1 cellular context compared by ENCODE assay signal in the genomic region with DNA sequence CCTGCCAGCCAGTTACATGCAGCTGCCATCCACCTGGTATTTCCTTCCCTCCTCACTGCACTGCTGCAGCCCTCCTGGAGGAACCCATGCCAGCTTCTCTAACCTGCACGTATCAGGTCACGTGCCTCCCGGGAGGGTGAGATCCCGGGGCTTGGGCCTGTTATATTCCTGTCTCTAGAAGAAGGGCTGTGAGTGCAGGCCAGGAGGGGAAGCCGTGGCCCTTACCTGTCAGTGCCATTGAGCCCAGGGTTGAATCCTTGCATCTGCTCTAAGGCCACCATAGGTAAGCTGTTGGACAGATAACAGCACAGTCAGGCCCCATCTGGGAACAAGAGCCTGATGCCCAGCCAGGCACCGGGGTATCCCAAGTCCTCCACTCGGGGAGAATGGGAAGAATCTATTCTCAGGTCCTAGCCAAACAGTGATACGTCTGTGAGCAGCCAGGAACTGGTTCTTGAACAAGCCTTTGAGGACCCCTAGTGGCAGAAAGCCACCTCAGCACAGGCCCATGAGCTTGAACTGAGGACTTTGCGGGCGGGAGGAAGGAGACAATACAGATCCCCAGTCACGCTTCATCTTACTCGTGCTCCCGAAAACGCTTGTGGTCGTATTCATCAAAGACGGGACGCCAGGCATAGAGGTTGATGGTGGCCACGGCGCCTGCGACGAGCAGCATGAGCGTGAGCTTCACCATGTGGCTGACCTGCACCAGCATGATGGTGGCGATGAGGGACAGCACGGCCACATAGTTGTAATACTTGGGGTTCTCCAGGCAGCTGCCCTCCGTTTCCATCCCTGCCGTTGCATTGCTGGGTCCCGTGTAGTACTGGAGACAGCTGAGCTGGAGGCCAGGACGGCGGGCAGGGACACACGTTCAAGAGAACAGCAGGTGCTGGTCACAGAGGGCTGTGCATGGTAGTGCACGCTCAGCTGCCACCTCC.
TF ChIP-seq lines count a peak whose summit lies in the region.

No MANE protein-coding gene starts in this region.

TF ChIP-seq in HepG2, 621 proteins besides CTCF, POLR2A, EP300 and RAD21 (continued from another document and continues in another):
- TF ChIP-seq, protein P1, sequence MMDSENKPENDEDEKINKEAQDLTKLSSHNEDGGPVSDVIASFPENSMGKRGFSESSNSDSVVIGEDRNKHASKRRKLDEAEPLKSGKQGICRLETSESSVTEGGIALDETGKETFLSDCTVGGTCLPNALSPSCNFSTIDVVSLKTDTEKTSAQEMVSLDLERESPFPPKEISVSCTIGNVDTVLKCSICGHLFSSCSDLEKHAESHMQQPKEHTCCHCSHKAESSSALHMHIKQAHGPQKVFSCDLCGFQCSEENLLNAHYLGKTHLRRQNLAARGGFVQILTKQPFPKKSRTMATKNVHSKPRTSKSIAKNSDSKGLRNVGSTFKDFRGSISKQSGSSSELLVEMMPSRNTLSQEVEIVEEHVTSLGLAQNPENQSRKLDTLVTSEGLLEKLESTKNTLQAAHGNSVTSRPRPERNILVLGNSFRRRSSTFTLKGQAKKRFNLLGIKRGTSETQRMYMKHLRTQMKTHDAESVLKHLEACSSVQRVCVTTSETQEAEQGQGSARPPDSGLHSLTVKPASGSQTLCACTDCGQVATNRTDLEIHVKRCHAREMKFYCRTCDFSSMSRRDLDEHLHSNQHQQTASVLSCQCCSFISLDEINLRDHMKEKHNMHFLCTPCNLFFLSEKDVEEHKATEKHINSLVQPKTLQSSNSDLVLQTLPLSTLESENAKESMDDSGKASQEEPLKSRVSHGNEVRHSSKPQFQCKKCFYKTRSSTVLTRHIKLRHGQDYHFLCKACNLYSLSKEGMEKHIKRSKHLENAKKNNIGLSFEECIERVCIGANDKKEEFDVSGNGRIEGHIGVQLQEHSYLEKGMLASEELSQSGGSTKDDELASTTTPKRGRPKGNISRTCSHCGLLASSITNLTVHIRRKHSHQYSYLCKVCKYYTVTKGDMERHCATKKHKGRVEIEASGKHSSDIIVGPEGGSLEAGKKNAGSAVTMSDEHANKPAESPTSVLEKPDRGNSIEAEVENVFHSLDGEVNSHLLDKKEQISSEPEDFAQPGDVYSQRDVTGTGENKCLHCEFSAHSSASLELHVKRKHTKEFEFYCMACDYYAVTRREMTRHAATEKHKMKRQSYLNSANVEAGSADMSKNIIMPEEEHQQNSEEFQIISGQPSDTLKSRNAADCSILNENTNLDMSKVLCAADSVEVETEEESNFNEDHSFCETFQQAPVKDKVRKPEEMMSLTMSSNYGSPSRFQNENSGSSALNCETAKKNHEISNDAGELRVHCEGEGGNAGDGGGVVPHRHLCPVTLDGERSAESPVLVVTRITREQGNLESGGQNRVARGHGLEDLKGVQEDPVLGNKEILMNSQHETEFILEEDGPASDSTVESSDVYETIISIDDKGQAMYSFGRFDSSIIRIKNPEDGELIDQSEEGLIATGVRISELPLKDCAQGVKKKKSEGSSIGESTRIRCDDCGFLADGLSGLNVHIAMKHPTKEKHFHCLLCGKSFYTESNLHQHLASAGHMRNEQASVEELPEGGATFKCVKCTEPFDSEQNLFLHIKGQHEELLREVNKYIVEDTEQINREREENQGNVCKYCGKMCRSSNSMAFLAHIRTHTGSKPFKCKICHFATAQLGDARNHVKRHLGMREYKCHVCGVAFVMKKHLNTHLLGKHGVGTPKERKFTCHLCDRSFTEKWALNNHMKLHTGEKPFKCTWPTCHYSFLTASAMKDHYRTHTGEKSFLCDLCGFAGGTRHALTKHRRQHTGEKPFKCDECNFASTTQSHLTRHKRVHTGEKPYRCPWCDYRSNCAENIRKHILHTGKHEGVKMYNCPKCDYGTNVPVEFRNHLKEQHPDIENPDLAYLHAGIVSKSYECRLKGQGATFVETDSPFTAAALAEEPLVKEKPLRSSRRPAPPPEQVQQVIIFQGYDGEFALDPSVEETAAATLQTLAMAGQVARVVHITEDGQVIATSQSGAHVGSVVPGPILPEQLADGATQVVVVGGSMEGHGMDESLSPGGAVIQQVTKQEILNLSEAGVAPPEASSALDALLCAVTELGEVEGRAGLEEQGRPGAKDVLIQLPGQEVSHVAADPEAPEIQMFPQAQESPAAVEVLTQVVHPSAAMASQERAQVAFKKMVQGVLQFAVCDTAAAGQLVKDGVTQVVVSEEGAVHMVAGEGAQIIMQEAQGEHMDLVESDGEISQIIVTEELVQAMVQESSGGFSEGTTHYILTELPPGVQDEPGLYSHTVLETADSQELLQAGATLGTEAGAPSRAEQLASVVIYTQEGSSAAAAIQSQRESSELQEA (CRISPR knock-in tag; IDR thresholded peaks at IDR 0.05; ENCODE audit: not compliant biosample characterization) = peak; percentile 67
- TF ChIP-seq, protein P2, sequence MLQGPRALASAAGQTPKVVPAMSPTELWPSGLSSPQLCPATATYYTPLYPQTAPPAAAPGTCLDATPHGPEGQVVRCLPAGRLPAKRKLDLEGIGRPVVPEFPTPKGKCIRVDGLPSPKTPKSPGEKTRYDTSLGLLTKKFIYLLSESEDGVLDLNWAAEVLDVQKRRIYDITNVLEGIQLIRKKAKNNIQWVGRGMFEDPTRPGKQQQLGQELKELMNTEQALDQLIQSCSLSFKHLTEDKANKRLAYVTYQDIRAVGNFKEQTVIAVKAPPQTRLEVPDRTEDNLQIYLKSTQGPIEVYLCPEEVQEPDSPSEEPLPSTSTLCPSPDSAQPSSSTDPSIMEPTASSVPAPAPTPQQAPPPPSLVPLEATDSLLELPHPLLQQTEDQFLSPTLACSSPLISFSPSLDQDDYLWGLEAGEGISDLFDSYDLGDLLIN (CRISPR knock-in tag; IDR thresholded peaks at IDR 0.05; ENCODE audit: borderline replicate concordance) = 0 out of 2 replicates have a peak, but pooled peaks have one; percentile 26
- TF ChIP-seq ZNF329 (CRISPR knock-in tag; IDR thresholded peaks at IDR 0.05; ENCODE audit: low read depth) = no peak
- TF ChIP-seq MTA3 (CRISPR knock-in tag; IDR thresholded peaks at IDR 0.05) = no peak
- no peak for TF ChIP-seq NFE2 (CRISPR knock-in tag; IDR thresholded peaks at IDR 0.05)
- peak; percentile 2; the same call in 1 of the 2 replicates for TF ChIP-seq ZNF615 (CRISPR knock-in tag; IDR thresholded peaks at IDR 0.05; ENCODE audit: borderline replicate concordance)
- no peak for TF ChIP-seq ZNF24 (IDR thresholded peaks at IDR 0.05)
- no peak for TF ChIP-seq XBP1 (CRISPR knock-in tag; IDR thresholded peaks at IDR 0.05)
- TF ChIP-seq, protein P3, sequence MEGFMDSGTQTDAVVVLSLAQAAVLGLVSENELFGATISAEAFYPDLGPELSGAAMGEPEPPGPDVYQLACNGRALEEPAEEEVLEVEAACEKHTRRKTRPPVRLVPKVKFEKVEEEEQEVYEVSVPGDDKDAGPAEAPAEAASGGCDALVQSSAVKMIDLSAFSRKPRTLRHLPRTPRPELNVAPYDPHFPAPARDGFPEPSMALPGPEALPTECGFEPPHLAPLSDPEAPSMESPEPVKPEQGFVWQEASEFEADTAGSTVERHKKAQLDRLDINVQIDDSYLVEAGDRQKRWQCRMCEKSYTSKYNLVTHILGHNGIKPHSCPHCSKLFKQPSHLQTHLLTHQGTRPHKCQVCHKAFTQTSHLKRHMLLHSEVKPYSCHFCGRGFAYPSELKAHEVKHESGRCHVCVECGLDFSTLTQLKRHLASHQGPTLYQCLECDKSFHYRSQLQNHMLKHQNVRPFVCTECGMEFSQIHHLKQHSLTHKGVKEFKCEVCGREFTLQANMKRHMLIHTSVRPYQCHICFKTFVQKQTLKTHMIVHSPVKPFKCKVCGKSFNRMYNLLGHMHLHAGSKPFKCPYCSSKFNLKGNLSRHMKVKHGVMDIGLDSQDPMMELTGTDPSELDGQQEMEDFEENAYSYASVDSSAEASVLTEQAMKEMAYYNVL (CRISPR knock-in tag; IDR thresholded peaks at IDR 0.05; ENCODE audit: borderline replicate concordance) = no peak; the same call in 1 of the 2 replicates
- TF ChIP-seq, protein P4, sequence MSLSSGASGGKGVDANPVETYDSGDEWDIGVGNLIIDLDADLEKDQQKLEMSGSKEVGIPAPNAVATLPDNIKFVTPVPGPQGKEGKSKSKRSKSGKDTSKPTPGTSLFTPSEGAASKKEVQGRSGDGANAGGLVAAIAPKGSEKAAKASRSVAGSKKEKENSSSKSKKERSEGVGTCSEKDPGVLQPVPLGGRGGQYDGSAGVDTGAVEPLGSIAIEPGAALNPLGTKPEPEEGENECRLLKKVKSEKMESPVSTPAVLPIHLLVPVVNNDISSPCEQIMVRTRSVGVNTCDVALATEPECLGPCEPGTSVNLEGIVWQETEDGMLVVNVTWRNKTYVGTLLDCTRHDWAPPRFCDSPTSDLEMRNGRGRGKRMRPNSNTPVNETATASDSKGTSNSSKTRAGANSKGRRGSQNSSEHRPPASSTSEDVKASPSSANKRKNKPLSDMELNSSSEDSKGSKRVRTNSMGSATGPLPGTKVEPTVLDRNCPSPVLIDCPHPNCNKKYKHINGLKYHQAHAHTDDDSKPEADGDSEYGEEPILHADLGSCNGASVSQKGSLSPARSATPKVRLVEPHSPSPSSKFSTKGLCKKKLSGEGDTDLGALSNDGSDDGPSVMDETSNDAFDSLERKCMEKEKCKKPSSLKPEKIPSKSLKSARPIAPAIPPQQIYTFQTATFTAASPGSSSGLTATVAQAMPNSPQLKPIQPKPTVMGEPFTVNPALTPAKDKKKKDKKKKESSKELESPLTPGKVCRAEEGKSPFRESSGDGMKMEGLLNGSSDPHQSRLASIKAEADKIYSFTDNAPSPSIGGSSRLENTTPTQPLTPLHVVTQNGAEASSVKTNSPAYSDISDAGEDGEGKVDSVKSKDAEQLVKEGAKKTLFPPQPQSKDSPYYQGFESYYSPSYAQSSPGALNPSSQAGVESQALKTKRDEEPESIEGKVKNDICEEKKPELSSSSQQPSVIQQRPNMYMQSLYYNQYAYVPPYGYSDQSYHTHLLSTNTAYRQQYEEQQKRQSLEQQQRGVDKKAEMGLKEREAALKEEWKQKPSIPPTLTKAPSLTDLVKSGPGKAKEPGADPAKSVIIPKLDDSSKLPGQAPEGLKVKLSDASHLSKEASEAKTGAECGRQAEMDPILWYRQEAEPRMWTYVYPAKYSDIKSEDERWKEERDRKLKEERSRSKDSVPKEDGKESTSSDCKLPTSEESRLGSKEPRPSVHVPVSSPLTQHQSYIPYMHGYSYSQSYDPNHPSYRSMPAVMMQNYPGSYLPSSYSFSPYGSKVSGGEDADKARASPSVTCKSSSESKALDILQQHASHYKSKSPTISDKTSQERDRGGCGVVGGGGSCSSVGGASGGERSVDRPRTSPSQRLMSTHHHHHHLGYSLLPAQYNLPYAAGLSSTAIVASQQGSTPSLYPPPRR (CRISPR knock-in tag; IDR thresholded peaks at IDR 0.05; ENCODE audit: borderline replicate concordance) = no peak
- TF ChIP-seq THAP11 (CRISPR knock-in tag; IDR thresholded peaks at IDR 0.05) = peak; percentile 58; the same call in 1 of the 2 replicates
- no peak for TF ChIP-seq REPIN1 (CRISPR knock-in tag; IDR thresholded peaks at IDR 0.05; ENCODE audit: borderline replicate concordance, low read depth)
- TF ChIP-seq, protein P5, sequence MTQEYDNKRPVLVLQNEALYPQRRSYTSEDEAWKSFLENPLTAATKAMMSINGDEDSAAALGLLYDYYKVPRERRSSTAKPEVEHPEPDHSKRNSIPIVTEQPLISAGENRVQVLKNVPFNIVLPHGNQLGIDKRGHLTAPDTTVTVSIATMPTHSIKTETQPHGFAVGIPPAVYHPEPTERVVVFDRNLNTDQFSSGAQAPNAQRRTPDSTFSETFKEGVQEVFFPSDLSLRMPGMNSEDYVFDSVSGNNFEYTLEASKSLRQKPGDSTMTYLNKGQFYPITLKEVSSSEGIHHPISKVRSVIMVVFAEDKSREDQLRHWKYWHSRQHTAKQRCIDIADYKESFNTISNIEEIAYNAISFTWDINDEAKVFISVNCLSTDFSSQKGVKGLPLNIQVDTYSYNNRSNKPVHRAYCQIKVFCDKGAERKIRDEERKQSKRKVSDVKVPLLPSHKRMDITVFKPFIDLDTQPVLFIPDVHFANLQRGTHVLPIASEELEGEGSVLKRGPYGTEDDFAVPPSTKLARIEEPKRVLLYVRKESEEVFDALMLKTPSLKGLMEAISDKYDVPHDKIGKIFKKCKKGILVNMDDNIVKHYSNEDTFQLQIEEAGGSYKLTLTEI (CRISPR knock-in tag; conservative IDR thresholded peaks at IDR 0.05) = no peak
- TF ChIP-seq, protein P6, sequence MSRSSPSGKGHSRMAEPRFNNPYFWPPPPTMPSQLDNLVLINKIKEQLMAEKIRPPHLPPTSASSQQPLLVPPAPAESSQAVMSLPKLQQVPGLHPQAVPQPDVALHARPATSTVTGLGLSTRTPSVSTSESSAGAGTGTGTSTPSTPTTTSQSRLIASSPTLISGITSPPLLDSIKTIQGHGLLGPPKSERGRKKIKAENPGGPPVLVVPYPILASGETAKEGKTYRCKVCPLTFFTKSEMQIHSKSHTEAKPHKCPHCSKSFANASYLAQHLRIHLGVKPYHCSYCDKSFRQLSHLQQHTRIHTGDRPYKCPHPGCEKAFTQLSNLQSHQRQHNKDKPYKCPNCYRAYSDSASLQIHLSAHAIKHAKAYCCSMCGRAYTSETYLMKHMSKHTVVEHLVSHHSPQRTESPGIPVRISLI (CRISPR knock-in tag; IDR thresholded peaks at IDR 0.05; ENCODE audit: borderline replicate concordance) = no peak; the same call in 1 of the 2 replicates
- 0 out of 2 replicates have a peak, but pooled peaks have one; percentile 32 for TF ChIP-seq RNF2 (conservative IDR thresholded peaks at IDR 0.05; ENCODE audit: low read depth)
- TF ChIP-seq, protein P7, sequence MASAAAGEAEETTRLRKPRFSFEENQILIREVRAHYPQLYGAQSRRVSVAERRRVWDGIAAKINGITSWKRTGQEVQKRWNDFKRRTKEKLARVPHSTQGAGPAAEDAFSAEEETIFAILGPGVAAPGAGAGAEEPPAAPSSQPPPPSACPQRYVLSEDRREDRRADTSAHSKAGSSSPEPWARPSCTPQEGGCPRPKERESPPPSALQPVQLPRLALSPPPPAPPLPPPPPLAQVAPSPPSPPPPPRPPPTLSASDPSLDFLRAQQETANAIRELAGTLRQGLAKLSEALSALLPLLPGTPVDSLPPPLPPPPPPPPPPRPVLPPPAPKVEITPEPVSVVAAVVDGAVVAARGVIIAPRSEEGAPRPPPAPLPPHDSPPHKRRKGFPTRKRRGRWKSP (CRISPR knock-in tag; IDR thresholded peaks at IDR 0.05) = no peak
- TF ChIP-seq, protein P8, sequence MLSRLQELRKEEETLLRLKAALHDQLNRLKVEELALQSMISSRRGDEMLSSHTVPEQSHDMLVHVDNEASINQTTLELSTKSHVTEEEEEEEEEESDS (CRISPR knock-in tag; IDR thresholded peaks at IDR 0.05; ENCODE audit: borderline replicate concordance) = no peak
- TF ChIP-seq, protein P9, sequence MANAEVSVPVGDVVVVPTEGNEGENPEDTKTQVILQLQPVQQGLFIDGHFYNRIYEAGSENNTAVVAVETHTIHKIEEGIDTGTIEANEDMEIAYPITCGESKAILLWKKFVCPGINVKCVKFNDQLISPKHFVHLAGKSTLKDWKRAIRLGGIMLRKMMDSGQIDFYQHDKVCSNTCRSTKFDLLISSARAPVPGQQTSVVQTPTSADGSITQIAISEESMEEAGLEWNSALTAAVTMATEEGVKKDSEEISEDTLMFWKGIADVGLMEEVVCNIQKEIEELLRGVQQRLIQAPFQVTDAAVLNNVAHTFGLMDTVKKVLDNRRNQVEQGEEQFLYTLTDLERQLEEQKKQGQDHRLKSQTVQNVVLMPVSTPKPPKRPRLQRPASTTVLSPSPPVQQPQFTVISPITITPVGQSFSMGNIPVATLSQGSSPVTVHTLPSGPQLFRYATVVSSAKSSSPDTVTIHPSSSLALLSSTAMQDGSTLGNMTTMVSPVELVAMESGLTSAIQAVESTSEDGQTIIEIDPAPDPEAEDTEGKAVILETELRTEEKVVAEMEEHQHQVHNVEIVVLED (CRISPR knock-in tag; IDR thresholded peaks at IDR 0.05; ENCODE audit: borderline replicate concordance) = no peak; the same call in 1 of the 2 replicates
- no peak for TF ChIP-seq ZNF468 (CRISPR knock-in tag; IDR thresholded peaks at IDR 0.05)
- peak; percentile 15 for TF ChIP-seq PITX1 (CRISPR knock-in tag; IDR thresholded peaks at IDR 0.05)
- TF ChIP-seq ZNF891 (CRISPR knock-in tag; IDR thresholded peaks at IDR 0.05) = peak; percentile 30; the same call in 1 of the 2 replicates
